Comparison of ENCODE assay signal across 22 cellular contexts in genomic region chr1:244615301-244615700, GRCh38. TPM values are rescaled to one million over a fixed set of nuclear protein-coding genes. Genes with fewer than 3 reads are reported as not detected.
DNase-seq lines count a peak whose midpoint lies in the region; ATAC-seq, FAIRE-seq and TF ChIP-seq lines count a peak whose summit lies in the region.
"Had no signal": no experiment of that assay in that cellular context is flagged by ENCODE, and none has a peak within 500 bp of the region (broad histone marks: within the 10 kb centered on the region; RNA-seq: fewer than 3 reads in every experiment).

No MANE protein-coding gene starts in this region.

- H2BK5ac ChIP-seq in mesenchymal stem cell (ENCODE audit: low read depth, low read length, poor library complexity, severe bottlenecking), result no peak overlapping the region

- no peak overlapping the region for H3K14ac ChIP-seq in mesenchymal stem cell (ENCODE audit: low read length in 2 of 2)

- DNase-seq in D721Med (ENCODE audit: insufficient read length, low spot score) (no peak), NCI-H2029 treated with DMSO at 0.1 percent for 48 hours (lab: John Stamatoyannopoulos, UW) (peak; percentile 11), endodermal cell (no peak), mesenchymal stem cell (no peak), SK-N-DZ (ENCODE audit: low spot score) (no peak)
- DNase-seq: CD4-positive, alpha-beta T cell; GM23248; MG63; NCI-H1105; NCI-H146; NCI-H69; SIG-M5 had no signal

- H3K79me1 ChIP-seq in mesenchymal stem cell (replicated peaks; ENCODE audit: low read length, poor library complexity, severe bottlenecking), result no peaks in the 10 kb centered on the region

- H3K4me2 ChIP-seq in neural cell (ENCODE audit: low read length) (no peak overlapping the region), mesenchymal stem cell (ENCODE audit: low read length, poor library complexity, severe bottlenecking) (no peak overlapping the region)

- H3K23ac ChIP-seq in mesenchymal stem cell (ENCODE audit: low read length in 2 of 2), result no peak overlapping the region

- H3K27ac ChIP-seq in endodermal cell (ENCODE audit: low read depth, low read length) (peak overlapping the region; percentile 30), neural cell (ENCODE audit: low read length) (peak overlapping the region; percentile 16), mesenchymal stem cell (ENCODE audit: low read length, poor library complexity, severe bottlenecking) (no peak overlapping the region)
- H3K27ac ChIP-seq: GM23248 had no signal

- no peaks in the 10 kb centered on the region for H3K27me3 Mint-ChIP-seq in endodermal cell (ENCODE audit: insufficient read depth)
- H3K27me3 Mint-ChIP-seq: CD4-positive, alpha-beta T cell had no signal

- no peaks in the 10 kb centered on the region for H3K9me3 Mint-ChIP-seq in endodermal cell
- H3K9me3 Mint-ChIP-seq: CD4-positive, alpha-beta T cell had no signal

- no peak overlapping the region for H3K4me3 Mint-ChIP-seq in endodermal cell
- H3K4me3 Mint-ChIP-seq: CD4-positive, alpha-beta T cell had no signal

- no peaks in the 10 kb centered on the region for H3F3A ChIP-seq in neural cell (ENCODE audit: insufficient read depth, low read length, poor library complexity, severe bottlenecking)

- TF ChIP-seq EP300 in neural cell (conservative IDR thresholded peaks at IDR 0.05; ENCODE audit: poor library complexity, severe bottlenecking), result no peak

- no peak overlapping the region for H2AK5ac ChIP-seq in mesenchymal stem cell (ENCODE audit: low read length, severe bottlenecking)

- H2AFZ ChIP-seq in neural cell (ENCODE audit: low read depth, low read length), result no peak overlapping the region
- H2AFZ ChIP-seq in mesenchymal stem cell (ENCODE audit: low read depth, low read length), result no peak overlapping the region
- H2AFZ ChIP-seq: GM23248 had no signal

- H4K20me1 ChIP-seq in neural cell (ENCODE audit: insufficient read depth), result no peaks in the 10 kb centered on the region

- no peaks in the 10 kb centered on the region for H3K9me2 ChIP-seq in neural cell (ENCODE audit: insufficient read depth, low read length)

- TF ChIP-seq RAD21 in neural cell (conservative IDR thresholded peaks at IDR 0.05), result no peak

- TF ChIP-seq CTCF in D721Med (IDR thresholded peaks at IDR 0.05; ENCODE audit: insufficient read depth, missing control alignments) (no peak), endodermal cell (conservative IDR thresholded peaks at IDR 0.05) (no peak), neural cell (IDR thresholded peaks at IDR 0.05; ENCODE audit: poor library complexity, severe bottlenecking) (no peak)

- H3K27ac Mint-ChIP-seq in endodermal cell, result no peak overlapping the region
- H3K27ac Mint-ChIP-seq: CD4-positive, alpha-beta T cell had no signal

- H2BK15ac ChIP-seq in mesenchymal stem cell (ENCODE audit: low read depth, poor library complexity, severe bottlenecking), result no peak overlapping the region

- no peaks in the 10 kb centered on the region for H3K36me3 ChIP-seq in endodermal cell (ENCODE audit: control insufficient read depth, insufficient read depth, low read length)
- H3K36me3 ChIP-seq in neural cell (ENCODE audit: insufficient read depth, low read length), result no peaks in the 10 kb centered on the region
- H3K36me3 ChIP-seq in mesenchymal stem cell (ENCODE audit: control insufficient read depth in 1 of 2, insufficient read depth in 2 of 2, low read depth in 1 of 2, low read length in 2 of 2), result no peaks in the 10 kb centered on the region
- H3K36me3 ChIP-seq: HAP-1, MG63 had no signal

- no peak overlapping the region for H4K91ac ChIP-seq in mesenchymal stem cell (ENCODE audit: low read length)

- no peaks in the 10 kb centered on the region for H3K4me1 ChIP-seq in endodermal cell (ENCODE audit: control insufficient read depth, insufficient read depth, low read length)
- H3K4me1 ChIP-seq in mesenchymal stem cell (ENCODE audit: control insufficient read depth, insufficient read depth, low read depth, low read length), result no peaks in the 10 kb centered on the region

- FAIRE-seq in D721Med (lab: Jason Lieb, UNC), result peak; percentile 58
- FAIRE-seq: G401.6, GM12892, HepG2, K562 had no signal

- H3K79me2 ChIP-seq in neural cell (replicated peaks; ENCODE audit: insufficient read depth, low read length), result no peaks in the 10 kb centered on the region

- H3K4me1 Mint-ChIP-seq in endodermal cell, result peaks cover 4% of the 10 kb centered on the region

- H2BK120ac ChIP-seq in mesenchymal stem cell (ENCODE audit: low read depth, low read length), result no peak overlapping the region

- no peak overlapping the region for H3K9ac ChIP-seq in endodermal cell (ENCODE audit: extremely low read depth, low read length, poor library complexity, severe bottlenecking)
- H3K9ac ChIP-seq in neural cell (ENCODE audit: low read length), result no peak overlapping the region
- H3K9ac ChIP-seq in mesenchymal stem cell (ENCODE audit: low read length), result no peak overlapping the region
- H3K9ac ChIP-seq: GM23248 had no signal

- H3K9me3 ChIP-seq in endodermal cell (ENCODE audit: control insufficient read depth, low read length), result no peaks in the 10 kb centered on the region
- no peaks in the 10 kb centered on the region for H3K9me3 ChIP-seq in neural cell (ENCODE audit: low read length)
- H3K9me3 ChIP-seq in mesenchymal stem cell (ENCODE audit: control insufficient read depth, low read length), result no peaks in the 10 kb centered on the region
- H3K9me3 ChIP-seq: Caco-2, HAP-1, MG63 had no signal

- no peak for ATAC-seq in HG03175 (IDR thresholded peaks at IDR 0.05; ENCODE audit: unreplicated experiment)
- ATAC-seq: HepG2, K562, Panc1, SK-N-SH treated with all-trans-retinoic acid at 6 μM for 48 hours had no signal

- H3K27me3 ChIP-seq in endodermal cell (ENCODE audit: control insufficient read depth, insufficient read depth, low read length, poor library complexity, severe bottlenecking) (no peaks in the 10 kb centered on the region), neural cell (ENCODE audit: insufficient read depth, low read depth, low read length) (no peaks in the 10 kb centered on the region), mesenchymal stem cell (ENCODE audit: control insufficient read depth in 1 of 2, insufficient read depth in 1 of 2, low read length in 2 of 2) (no peaks in the 10 kb centered on the region)
- H3K27me3 ChIP-seq: MG63 had no signal

- no peak overlapping the region for H3K4me3 ChIP-seq in endodermal cell (ENCODE audit: low read length)
- no peak overlapping the region for H3K4me3 ChIP-seq in neural cell (ENCODE audit: low read length)
- no peak overlapping the region for H3K4me3 ChIP-seq in mesenchymal stem cell (ENCODE audit: insufficient read depth in 1 of 2, low read depth in 1 of 2, low read length in 2 of 2)
- H3K4me3 ChIP-seq: GM23248, HAP-1, K562, MG63 had no signal

- H4K8ac ChIP-seq in mesenchymal stem cell (ENCODE audit: low read length), result no peak overlapping the region

- H3K36me3 Mint-ChIP-seq in endodermal cell (ENCODE audit: low read depth), result no peaks in the 10 kb centered on the region

- no peak overlapping the region for H3K18ac ChIP-seq in mesenchymal stem cell (ENCODE audit: low read depth in 1 of 2, low read length in 2 of 2)

- no peak overlapping the region for H2BK12ac ChIP-seq in mesenchymal stem cell (ENCODE audit: low read length in 2 of 2)

- no peak overlapping the region for H3K4ac ChIP-seq in mesenchymal stem cell (ENCODE audit: low read depth in 1 of 2, low read length in 2 of 2)

- WGBS in endodermal cell (ENCODE audit: insufficient coverage in 1 of 2, insufficient read length in 1 of 2), 2 experiments, result 92 to 95% methylated on average over 6 of the region's 6 CpGs
- 84% methylated on average over 6 of the region's 6 CpGs for WGBS in mesenchymal stem cell

TF ChIP-seq in neural cell, 6 proteins besides CTCF, POLR2A, EP300 and RAD21:
- TF ChIP-seq POLR2AphosphoS5 (IDR thresholded peaks at IDR 0.05), result peak; percentile 11
- no peak for TF ChIP-seq EZH2 (IDR thresholded peaks at IDR 0.05; ENCODE audit: borderline replicate concordance, insufficient read depth, low read length, poor library complexity, severe bottlenecking)

RNA-seq across cellular contexts. Expression of gene DESI2, which starts 37.6 kb away (rescaled TPM):
- 10 to 100 TPM; 50.0 to 50.2 TPM for total RNA-seq in endodermal cell
- 47.3 TPM for polyA plus RNA-seq in endodermal cell (2013, experiment 1 of 2)
- 48.9 TPM for polyA plus RNA-seq in endodermal cell (2013, experiment 2 of 2)
- polyA plus RNA-seq in neural cell, result 25.3 and 30.8 TPM in 2 replicates
- 47.9 and 55.8 TPM in 2 replicates for polyA minus RNA-seq in neural cell
- polyA plus RNA-seq in mesenchymal stem cell (2013, experiment 1 of 2), result 29.9 TPM
- 29.7 TPM for polyA plus RNA-seq in mesenchymal stem cell (2013, experiment 2 of 2)
- polyA plus RNA-seq in SK-N-DZ (2014; cell fraction: cytosol; rRNA removed), result 31.7 and 32.7 TPM in 2 replicates
- polyA plus RNA-seq in SK-N-DZ (2014; cell fraction: nucleus; rRNA removed), result 22.8 and 24.7 TPM in 2 replicates
